ENCODE assay signal across 8 cellular contexts in genomic region chr18:80027719-80028118, GRCh38. TPM values are rescaled to one million over a fixed set of nuclear protein-coding genes. Genes with fewer than 3 reads are reported as not detected.
DNase-seq lines count a peak whose midpoint lies in the region; ATAC-seq, FAIRE-seq and TF ChIP-seq lines count a peak whose summit lies in the region.
"Not testable (repeated sequence)": the region's sequence is repeated elsewhere in the genome, so short reads cannot be mapped to it uniquely, and the experiment has no call there.

No MANE protein-coding gene starts in this region.

- BruUV-seq in endothelial cell of umbilical vein (replicated peaks; lab: Mats Ljungman, UMichigan): not testable (repeated sequence)

- in situ Hi-C loops in brain microvascular endothelial cell (cut with HindIII; ENCODE audit: low pct_ligation_motif_present, low sequenced_read_pairs): not testable (repeated sequence)

- not testable (repeated sequence) for H2AFZ ChIP-seq in endothelial cell of umbilical vein (ENCODE audit: low read depth, low read length)

- ATAC-seq in RWPE2 (ENCODE audit: low read depth): peak; percentile 72

- H3K36me3 ChIP-seq in RWPE2 (ENCODE audit: low read depth); brain microvascular endothelial cell (replicated peaks); endothelial cell of umbilical vein (ENCODE audit: control insufficient read depth in 2 of 2, extremely low read depth in 1 of 2, insufficient read depth in 2 of 2, low read length in 2 of 2): not testable (repeated sequence)

- TF ChIP-seq POLR2A in endothelial cell of umbilical vein (IDR thresholded peaks at IDR 0.05; ENCODE audit: low read depth, low read length): not testable (repeated sequence)

- H3K9me1 ChIP-seq in endothelial cell of umbilical vein (replicated peaks; ENCODE audit: control insufficient read depth, extremely low read depth, insufficient read depth, low read length): not testable (repeated sequence)

- not testable (repeated sequence) for TF ChIP-seq CTCF in AG09309 (IDR thresholded peaks at IDR 0.05; ENCODE audit: control insufficient read depth, insufficient read depth, low read depth, low read length, missing control alignments); RWPE2 (IDR thresholded peaks at IDR 0.05; ENCODE audit: poor library complexity, severe bottlenecking); brain microvascular endothelial cell (IDR thresholded peaks at IDR 0.05; ENCODE audit: low read depth, low read length, missing control alignments); endothelial cell of umbilical vein (IDR thresholded peaks at IDR 0.05; ENCODE audit: extremely low read depth in 1 of 2, insufficient read depth in 1 of 2, low read depth in 1 of 2, low read length in 2 of 2); fibroblast of the aortic adventitia (IDR thresholded peaks at IDR 0.05; ENCODE audit: insufficient read depth, low read length)

- POLR2A ChIA-PET in endothelial cell of umbilical vein (lab: Charles Lee): not testable (repeated sequence)

- not testable (repeated sequence) for H3K79me2 ChIP-seq in endothelial cell of umbilical vein (ENCODE audit: control insufficient read depth, insufficient read depth, low read length)

- not testable (repeated sequence) for H3K9me3 ChIP-seq in RWPE2 (ENCODE audit: severe bottlenecking); endothelial cell of umbilical vein (replicated peaks; ENCODE audit: control insufficient read depth, insufficient read depth, low read length)

- CTCF ChIA-PET in endothelial cell of umbilical vein (lab: Charles Lee): not testable (repeated sequence)

- peak; percentile 62 for FAIRE-seq in endothelial cell of umbilical vein (lab: Jason Lieb, UNC)

- not testable (repeated sequence) for H3K4me1 ChIP-seq in RWPE2 (ENCODE audit: insufficient read depth, poor library complexity, severe bottlenecking); endothelial cell of umbilical vein (ENCODE audit: control insufficient read depth, extremely low read depth, insufficient read depth, low read length)

- not testable (repeated sequence) for H3K27ac ChIP-seq in RWPE2 (ENCODE audit: poor library complexity, severe bottlenecking); brain microvascular endothelial cell; endothelial cell of umbilical vein (ENCODE audit: insufficient read depth, low read depth, low read length)

- not testable (repeated sequence) for H3K9ac ChIP-seq in endothelial cell of umbilical vein (replicated peaks; ENCODE audit: extremely low read depth, insufficient read depth, low read length)

- intact Hi-C loops in endothelial cell of umbilical vein (cut with micrococcal nuclease): not testable (repeated sequence)

- not testable (repeated sequence) for H3K27me3 ChIP-seq in RWPE2 (ENCODE audit: insufficient read depth, poor library complexity, severe bottlenecking); brain microvascular endothelial cell (replicated peaks); endothelial cell of umbilical vein (ENCODE audit: control insufficient read depth in 2 of 2, insufficient read depth in 2 of 2, low read length in 2 of 2)

- dilution Hi-C loops in endothelial cell of umbilical vein (cut with MboI; ENCODE audit: extremely low pct_ligation_motif_present, low sequenced_read_pairs): not testable (repeated sequence)

- not testable (repeated sequence) for H3K4me2 ChIP-seq in endothelial cell of umbilical vein (ENCODE audit: insufficient read depth, low read length)

- not testable (repeated sequence) for H4K20me1 ChIP-seq in endothelial cell of umbilical vein (replicated peaks; ENCODE audit: control insufficient read depth, extremely low read depth, insufficient read depth, low read length)

- H3K4me3 ChIP-seq in AG09309 (ENCODE audit: control insufficient read depth, low read depth, low read length); RWPE2 (ENCODE audit: severe bottlenecking); brain microvascular endothelial cell (ENCODE audit: low read depth, low read length); endothelial cell of umbilical vein (replicated peaks in 1 of 3; ENCODE audit: insufficient read depth in 1 of 3, low read depth in 1 of 3, low read length in 3 of 3); fibroblast of the aortic adventitia (ENCODE audit: low read depth, low read length); skeletal muscle cell (ENCODE audit: low read depth, low read length): not testable (repeated sequence)

- DNase-seq in AG09309 (ENCODE audit: low read depth): peak; percentile 64
- peak; percentile 65 for DNase-seq in ELR (ENCODE audit: low read depth)
- peak; percentile 53 for DNase-seq in HS-5 (ENCODE audit: low read depth)
- not testable (repeated sequence) for DNase-seq in RWPE2 (ENCODE audit: low spot score); endothelial cell of umbilical vein (ENCODE audit: low read depth, low spot score)
- DNase-seq in brain microvascular endothelial cell: peak; percentile 29
- DNase-seq in fibroblast of the aortic adventitia (ENCODE audit: low read depth): peak; percentile 76
- DNase-seq in skeletal muscle cell (ENCODE audit: low read depth): peak; percentile 44

RNA-seq across cellular contexts. Expression of gene RBFA, which starts 6.5 kb away (rescaled TPM):
- total RNA-seq in endothelial cell of umbilical vein (30.5 and 34.8 TPM in 2 replicates), fibroblast of the aortic adventitia (ENCODE audit: low replicate concordance) (17.6 and 20.1 TPM in 2 replicates)
- polyA plus RNA-seq in endothelial cell of umbilical vein: 26.8 and 27.4 TPM in 2 replicates
- 41.2 and 43.1 TPM in 2 replicates for polyA plus RNA-seq in endothelial cell of umbilical vein (2011; cell fraction: cytosol; rRNA removed)
- 56.1 and 61.3 TPM in 2 replicates for polyA plus RNA-seq in endothelial cell of umbilical vein (2011; cell fraction: nucleus; rRNA removed)
- 25.4 and 27.9 TPM in 2 replicates for polyA plus RNA-seq in endothelial cell of umbilical vein (2012)
- polyA minus RNA-seq in endothelial cell of umbilical vein: 25.4 and 26.0 TPM in 2 replicates
- 5.2 TPM for polyA minus RNA-seq in endothelial cell of umbilical vein (2011; cell fraction: cytosol; rRNA and poly(A)+ RNA removed)
- 28.5 and 29.4 TPM in 2 replicates for polyA minus RNA-seq in endothelial cell of umbilical vein (2011; cell fraction: nucleus; rRNA and poly(A)+ RNA removed)

RNA-seq across cellular contexts. Expression of gene TXNL4A, which starts 39.4 kb away (rescaled TPM):
- total RNA-seq in endothelial cell of umbilical vein: 147 and 148 TPM in 2 replicates
- 142 and 172 TPM in 2 replicates for polyA plus RNA-seq in endothelial cell of umbilical vein
- polyA plus RNA-seq in endothelial cell of umbilical vein (2011; cell fraction: cytosol; rRNA removed): 151 and 167 TPM in 2 replicates
- 48.5 and 53.6 TPM in 2 replicates for polyA plus RNA-seq in endothelial cell of umbilical vein (2011; cell fraction: nucleus; rRNA removed)
- polyA plus RNA-seq in endothelial cell of umbilical vein (2012): 135 and 147 TPM in 2 replicates
- polyA minus RNA-seq in endothelial cell of umbilical vein: 53.7 and 61.1 TPM in 2 replicates
- 66.3 TPM for polyA minus RNA-seq in endothelial cell of umbilical vein (2011; cell fraction: cytosol; rRNA and poly(A)+ RNA removed)
- 12.2 and 14.9 TPM in 2 replicates for polyA minus RNA-seq in endothelial cell of umbilical vein (2011; cell fraction: nucleus; rRNA and poly(A)+ RNA removed)
- 54.6 and 62.2 TPM in 2 replicates for total RNA-seq in fibroblast of the aortic adventitia (ENCODE audit: low replicate concordance)
